Comparison of ENCODE assay signal across 1 cellular context in the genomic region with DNA sequence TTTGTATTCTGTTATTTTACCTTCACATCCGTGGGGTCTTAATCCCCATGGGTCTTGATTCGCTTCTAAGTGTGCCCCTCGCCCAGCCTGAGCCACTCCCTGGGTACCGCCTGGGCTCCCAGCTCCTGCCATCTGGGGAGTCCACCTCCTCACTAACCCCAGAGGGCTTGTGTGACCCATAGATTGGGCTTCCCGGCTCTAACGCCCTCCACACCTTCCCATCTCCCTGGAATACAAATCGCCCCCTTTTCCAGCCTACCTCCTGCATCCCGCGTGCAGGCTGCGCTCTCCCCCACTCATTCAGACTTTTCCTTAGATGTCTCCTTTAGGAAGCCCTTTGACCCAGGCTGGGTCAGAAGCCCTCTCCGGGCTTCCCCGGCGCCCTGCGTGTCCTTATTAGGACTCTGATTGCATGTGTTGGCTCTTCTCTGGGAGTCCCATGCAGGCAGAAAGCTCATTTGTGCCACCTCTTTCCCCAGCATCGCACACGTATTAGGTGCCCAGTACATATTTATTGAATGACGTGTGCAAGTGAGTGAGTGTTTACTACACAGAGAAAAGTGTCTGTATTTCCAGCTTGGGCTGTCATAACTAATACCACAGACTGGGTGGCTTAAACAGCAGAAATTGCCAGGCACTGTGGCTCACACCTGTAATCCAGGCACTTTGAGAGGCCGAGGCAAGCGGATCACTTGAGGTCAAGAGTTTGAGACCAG.
TF ChIP-seq lines count a peak whose summit lies in the region.

No MANE protein-coding gene starts in this region.

TF ChIP-seq in GM23338, 12 proteins besides CTCF, POLR2A, EP300 and RAD21 (continued from another document):
- TF ChIP-seq, protein P1, sequence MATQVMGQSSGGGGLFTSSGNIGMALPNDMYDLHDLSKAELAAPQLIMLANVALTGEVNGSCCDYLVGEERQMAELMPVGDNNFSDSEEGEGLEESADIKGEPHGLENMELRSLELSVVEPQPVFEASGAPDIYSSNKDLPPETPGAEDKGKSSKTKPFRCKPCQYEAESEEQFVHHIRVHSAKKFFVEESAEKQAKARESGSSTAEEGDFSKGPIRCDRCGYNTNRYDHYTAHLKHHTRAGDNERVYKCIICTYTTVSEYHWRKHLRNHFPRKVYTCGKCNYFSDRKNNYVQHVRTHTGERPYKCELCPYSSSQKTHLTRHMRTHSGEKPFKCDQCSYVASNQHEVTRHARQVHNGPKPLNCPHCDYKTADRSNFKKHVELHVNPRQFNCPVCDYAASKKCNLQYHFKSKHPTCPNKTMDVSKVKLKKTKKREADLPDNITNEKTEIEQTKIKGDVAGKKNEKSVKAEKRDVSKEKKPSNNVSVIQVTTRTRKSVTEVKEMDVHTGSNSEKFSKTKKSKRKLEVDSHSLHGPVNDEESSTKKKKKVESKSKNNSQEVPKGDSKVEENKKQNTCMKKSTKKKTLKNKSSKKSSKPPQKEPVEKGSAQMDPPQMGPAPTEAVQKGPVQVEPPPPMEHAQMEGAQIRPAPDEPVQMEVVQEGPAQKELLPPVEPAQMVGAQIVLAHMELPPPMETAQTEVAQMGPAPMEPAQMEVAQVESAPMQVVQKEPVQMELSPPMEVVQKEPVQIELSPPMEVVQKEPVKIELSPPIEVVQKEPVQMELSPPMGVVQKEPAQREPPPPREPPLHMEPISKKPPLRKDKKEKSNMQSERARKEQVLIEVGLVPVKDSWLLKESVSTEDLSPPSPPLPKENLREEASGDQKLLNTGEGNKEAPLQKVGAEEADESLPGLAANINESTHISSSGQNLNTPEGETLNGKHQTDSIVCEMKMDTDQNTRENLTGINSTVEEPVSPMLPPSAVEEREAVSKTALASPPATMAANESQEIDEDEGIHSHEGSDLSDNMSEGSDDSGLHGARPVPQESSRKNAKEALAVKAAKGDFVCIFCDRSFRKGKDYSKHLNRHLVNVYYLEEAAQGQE (IDR thresholded peaks at IDR 0.05; ENCODE audit: unreplicated experiment) = no peak
- TF ChIP-seq NANOG (IDR thresholded peaks at IDR 0.05; ENCODE audit: borderline replicate concordance) = no peak
